13 cellular contexts compared by ENCODE assay signal in the genomic region with DNA sequence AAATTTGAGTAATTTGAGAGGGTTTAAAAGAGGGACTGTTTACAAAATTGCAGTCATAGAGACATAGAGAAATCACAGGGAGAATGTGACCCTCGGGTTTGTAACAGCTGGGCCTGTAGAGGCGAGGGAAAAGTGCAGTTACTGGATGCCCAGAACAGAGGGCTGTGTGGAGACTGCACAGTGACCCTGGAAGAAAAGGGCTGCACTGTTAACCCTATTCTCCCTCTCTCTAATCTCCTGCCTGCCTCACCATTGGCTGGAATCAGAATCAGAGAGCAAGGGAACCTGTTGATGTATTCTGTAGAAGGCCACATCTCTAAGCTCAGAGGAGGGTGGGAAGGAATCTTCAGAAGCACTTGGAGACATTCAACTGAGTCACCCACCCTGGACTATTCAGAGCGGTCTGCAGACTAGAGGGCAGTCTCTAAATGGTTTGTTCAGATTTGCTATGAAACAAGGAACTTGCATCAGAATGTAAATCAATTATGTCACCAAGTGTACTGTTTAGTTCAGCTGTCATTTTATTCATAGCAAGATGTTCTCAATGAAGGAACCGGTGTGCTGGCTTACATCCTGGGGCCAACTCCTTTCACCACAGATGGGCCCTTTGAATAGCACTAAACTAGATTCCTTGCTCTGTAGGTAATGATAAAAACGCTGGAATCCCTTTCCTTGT.
DNase-seq lines count a peak whose midpoint lies in the region; TF ChIP-seq lines count a peak whose summit lies in the region.
"Had no signal": no experiment of that assay in that cellular context is flagged by ENCODE, and none has a peak within 500 bp of the region (broad histone marks: within the 10 kb centered on the region; RNA-seq: fewer than 3 reads in every experiment).

No MANE protein-coding gene starts in this region.

- H3K27ac ChIP-seq in muscle layer of colon (ENCODE audit: low read depth, low read length) = peak overlapping the region; percentile 70
- peak overlapping the region; percentile 39 to 77 (median 70) for H3K27ac ChIP-seq in transverse colon
- H3K27ac ChIP-seq: C4-2B, SJSA1 had no signal

- peaks cover 36% of the 10 kb centered on the region for H3K4me1 ChIP-seq in muscle layer of colon (ENCODE audit: insufficient read depth, low read length)
- H3K4me1 ChIP-seq in transverse colon = peaks cover 0 to 15% (median 6%) of the 10 kb centered on the region in 4 donors

- in situ Hi-C loops in transverse colon (cut with MboI; ENCODE audit: low pct_ligation_motif_present in 1 of 4, low pct_unique_long_range_greater_than_20kb in 1 of 4, low sequenced_read_pairs in 3 of 4) = no loop called here

- no peak for TF ChIP-seq CTCF in transverse colon (IDR thresholded peaks at IDR 0.05)

- H3K27me3 ChIP-seq in muscle layer of colon (ENCODE audit: control insufficient read depth in 1 of 2, insufficient read depth in 2 of 2, low read length in 2 of 2) (no peaks in the 10 kb centered on the region), transverse colon (no peaks in the 10 kb centered on the region)
- H3K27me3 ChIP-seq: body of pancreas, SJSA1 had no signal

- H3K9ac ChIP-seq in muscle layer of colon (ENCODE audit: low read length) = peak overlapping the region; percentile 17

- intact Hi-C loops in transverse colon (cut with DNase I; ENCODE audit: low total_unique reads) = no loop called here

- 52 to 67% methylated on average over 3 to 5 of the region's 5 CpGs for WGBS in transverse colon (ENCODE audit: low coverage in 1 of 2), 2 donors

- no peak for TF ChIP-seq POLR2A in transverse colon (IDR thresholded peaks at IDR 0.05)

- DNase-seq in NCI-H82 (lab: John Stamatoyannopoulos, UW) (peak; percentile 33), dedifferentiated amniotic fluid mesenchymal stem cell (ENCODE audit: extremely low spot score) (peak; percentile 47), transverse colon (no peak), NCI-H1048 (lab: John Stamatoyannopoulos, UW) (no peak), inferior parietal cortex (ENCODE audit: extremely low spot score) (no peak), UCSD-AML1 (lab: John Stamatoyannopoulos, UW; ENCODE audit: unreplicated experiment) (no peak)
- DNase-seq: activated CD8-positive, alpha-beta T cell treated with anti-CD3 and anti-CD28 coated beads, Interleukin-2, amount 10 ng/mL, durations not matched to agents 7 days and 5 days; body of pancreas; kidney had no signal

- TF ChIP-seq EP300 in transverse colon (IDR thresholded peaks at IDR 0.05; ENCODE audit: low read depth) = no peak

- H3K9me3 ChIP-seq in muscle layer of colon (ENCODE audit: low read length) (no peaks in the 10 kb centered on the region), transverse colon (no peaks in the 10 kb centered on the region)
- H3K9me3 ChIP-seq: body of pancreas, HAP-1, SJSA1 had no signal

- H3K4me3 ChIP-seq in muscle layer of colon (ENCODE audit: low read depth in 1 of 2, low read length in 2 of 2) (peak overlapping the region in 1 of 2 donors; percentile 5), transverse colon (no peak overlapping the region)
- H3K4me3 ChIP-seq: body of pancreas, HAP-1, SJSA1 had no signal

- H3K36me3 ChIP-seq in muscle layer of colon (ENCODE audit: insufficient read depth, low read length) = no peaks in the 10 kb centered on the region
- H3K36me3 ChIP-seq in transverse colon = no peaks in the 10 kb centered on the region
- H3K36me3 ChIP-seq: HAP-1, SJSA1 had no signal

Comparison
In these comparisons a context has a peak if more than half of its experiments do, and no peak if none do; other contexts are left out.
1. DNase-seq: peak in NCI-H82 (single experiment) and dedifferentiated amniotic fluid mesenchymal stem cell (single experiment); none in transverse colon (single experiment), NCI-H1048 (single experiment), inferior parietal cortex (single experiment) and UCSD-AML1 (single experiment).